Comparison of ENCODE assay signal across 20 cellular contexts in genomic region chr12:106070147-106070546, GRCh38.
"Had no signal": no experiment of that assay in that cellular context is flagged by ENCODE, and none has a peak within 500 bp of the region (broad histone marks: within the 10 kb centered on the region; RNA-seq: fewer than 3 reads in every experiment).

No MANE protein-coding gene starts in this region.

- H3K36me3 Mint-ChIP-seq: activated CD8-positive, alpha-beta memory T cell treated with anti-CD3 and anti-CD28 coated beads, Interleukin-2, amount 10 ng/mL, durations not matched to agents 7 days and 5 days; activated naive CD4-positive, alpha-beta T cell treated with anti-CD3 and anti-CD28 coated beads, Interleukin-2, amount 50 U/mL, for 72 hours had no signal

- DNase-seq: activated CD4-positive, alpha-beta T cell treated with anti-CD3 and anti-CD28 coated beads for 36 hours; activated CD4-positive, CD25-positive, alpha-beta regulatory T cell; activated CD8-positive, alpha-beta memory T cell treated with anti-CD3 and anti-CD28 coated beads, Interleukin-2, amount 10 ng/mL, durations not matched to agents 7 days and 5 days; activated CD8-positive, alpha-beta T cell treated with anti-CD3 and anti-CD28 coated beads, Interleukin-2, amount 10 ng/mL, durations not matched to agents 7 days and 5 days; activated T-cell treated with anti-CD3 and anti-CD28 coated beads, Interleukin-2, amount 50 U/mL, for 48 hours; anterior cingulate cortex; body of pancreas; colonic mucosa; dorsolateral prefrontal cortex; foreskin keratinocyte; heart right ventricle; left lung; stimulated activated CD4-positive, alpha-beta T cell treated with anti-CD3 and anti-CD28 coated beads, Interleukin-12 subunit alpha, Interleukin-12 subunit beta, amount 100 ng/mL, for 4 hours; stimulated activated CD4-positive, alpha-beta T cell treated with anti-CD3 and anti-CD28 coated beads, Interleukin-4, amount 100 ng/mL, for 1 hour; upper lobe of right lung had no signal

- H3K4me3 Mint-ChIP-seq: activated CD4-positive, alpha-beta T cell treated with anti-CD3 and anti-CD28 coated beads for 36 hours; activated CD8-positive, alpha-beta memory T cell treated with anti-CD3 and anti-CD28 coated beads, Interleukin-2, amount 10 ng/mL, durations not matched to agents 7 days and 5 days; activated CD8-positive, alpha-beta T cell treated with anti-CD3 and anti-CD28 coated beads, Interleukin-2, amount 10 ng/mL, durations not matched to agents 7 days and 5 days; nephron; stimulated activated naive CD8-positive, alpha-beta T cell treated with anti-CD3 and anti-CD28 coated beads, Interleukin-15, Interleukin-2, amounts not matched to agents 100 ng/mL and 50 ng/mL, for 24 hours had no signal

- H3K4me1 Mint-ChIP-seq: activated CD4-positive, alpha-beta T cell treated with anti-CD3 and anti-CD28 coated beads for 36 hours had no signal

- H3K36me3 ChIP-seq: colonic mucosa, left lung had no signal

- H3K9me3 Mint-ChIP-seq: activated T-helper 2 cell treated with anti-CD3 and anti-CD28 coated beads, Interferon-gamma antibody, Interleukin-2, Interleukin-4, amounts not matched to agents 10 μg/mL and 5 μg/mL and 100 μg/mL, durations not matched to agents 14 hours and 24 hours and 36 hours; nephron; stimulated activated naive CD8-positive, alpha-beta T cell treated with anti-CD3 and anti-CD28 coated beads, Interleukin-15, Interleukin-2, amounts not matched to agents 100 ng/mL and 50 ng/mL, for 24 hours had no signal

- H3K4me1 ChIP-seq: body of pancreas, colonic mucosa, foreskin keratinocyte, left lung had no signal

- H3K27ac Mint-ChIP-seq: activated CD4-positive, alpha-beta T cell treated with anti-CD3 and anti-CD28 coated beads for 36 hours; activated CD8-positive, alpha-beta memory T cell treated with anti-CD3 and anti-CD28 coated beads, Interleukin-2, amount 10 ng/mL, durations not matched to agents 7 days and 5 days; activated CD8-positive, alpha-beta T cell treated with anti-CD3 and anti-CD28 coated beads, Interleukin-2, amount 10 ng/mL, durations not matched to agents 7 days and 5 days; activated naive CD4-positive, alpha-beta T cell treated with anti-CD3 and anti-CD28 coated beads, Interleukin-2, amount 50 U/mL, for 72 hours; activated T-helper 2 cell treated with anti-CD3 and anti-CD28 coated beads, Interferon-gamma antibody, Interleukin-2, Interleukin-4, amounts not matched to agents 10 μg/mL and 5 μg/mL and 100 μg/mL, durations not matched to agents 14 hours and 24 hours and 36 hours; nephron; stimulated activated naive CD8-positive, alpha-beta T cell treated with anti-CD3 and anti-CD28 coated beads, Interleukin-15, Interleukin-2, amounts not matched to agents 100 ng/mL and 50 ng/mL, for 24 hours had no signal

- H3K27ac ChIP-seq: body of pancreas, colonic mucosa, foreskin keratinocyte, left lung, skin epidermis had no signal

- H3K27me3 ChIP-seq: body of pancreas, colonic mucosa, dorsolateral prefrontal cortex, foreskin keratinocyte, heart right ventricle, left lung, upper lobe of right lung had no signal

- H3K4me3 ChIP-seq: body of pancreas, colonic mucosa, dorsolateral prefrontal cortex, heart right ventricle, left lung, skin epidermis, upper lobe of right lung had no signal

- H3K9me3 ChIP-seq: body of pancreas, colonic mucosa, heart right ventricle, left lung, upper lobe of right lung had no signal
